28 cellular contexts compared by ENCODE assay signal in genomic region chr2:202290970-202291369, GRCh38. TPM values are rescaled to one million over a fixed set of nuclear protein-coding genes. Genes with fewer than 3 reads are reported as not detected.
DNase-seq lines count a peak whose midpoint lies in the region; ATAC-seq and TF ChIP-seq lines count a peak whose summit lies in the region.
"Had no signal": no experiment of that assay in that cellular context is flagged by ENCODE, and none has a peak within 500 bp of the region (broad histone marks: within the 10 kb centered on the region; RNA-seq: fewer than 3 reads in every experiment).

No MANE protein-coding gene starts in this region.

- H3K27me3 Mint-ChIP-seq in Calu3 (ENCODE audit: unreplicated experiment): no peaks in the 10 kb centered on the region
- no peaks in the 10 kb centered on the region for H3K27me3 Mint-ChIP-seq in activated CD8-positive, alpha-beta T cell treated with anti-CD3 and anti-CD28 coated beads for 36 hours
- H3K27me3 Mint-ChIP-seq in stimulated activated naive CD8-positive, alpha-beta T cell treated with anti-CD3 and anti-CD28 coated beads, Interleukin-15, amount 100 ng/mL, for 72 hours: no peaks in the 10 kb centered on the region
- H3K27me3 Mint-ChIP-seq: progenitor cell of endocrine pancreas had no signal

- H3K27ac ChIP-seq in AG04450 (ENCODE audit: low read depth, low read length): no peak overlapping the region
- H3K27ac ChIP-seq: BLaER1, epithelial cell of prostate, KMS-11, Peyer's patch, right lobe of liver, spleen, thyroid gland had no signal

- intact Hi-C loops in Calu3 (cut with micrococcal nuclease; ENCODE audit: unreplicated experiment): loop anchor here (10.0 kb wide), 1 partner anchor 496 kb away; no protein-coding TSS in a partner anchor
- intact Hi-C loops in activated CD8-positive, alpha-beta T cell treated with anti-CD3 and anti-CD28 coated beads for 36 hours (cut with micrococcal nuclease): no loop called here

- H3K27ac Mint-ChIP-seq in Calu3 (ENCODE audit: unreplicated experiment): peak overlapping the region; percentile 56
- H3K27ac Mint-ChIP-seq in activated CD8-positive, alpha-beta T cell treated with anti-CD3 and anti-CD28 coated beads for 36 hours: peak overlapping the region; percentile 25
- no peak overlapping the region for H3K27ac Mint-ChIP-seq in stimulated activated naive CD8-positive, alpha-beta T cell treated with anti-CD3 and anti-CD28 coated beads, Interleukin-15, amount 100 ng/mL, for 72 hours
- H3K27ac Mint-ChIP-seq: progenitor cell of endocrine pancreas had no signal

- peaks cover 90% of the 10 kb centered on the region for H3K36me3 Mint-ChIP-seq in Calu3 (ENCODE audit: insufficient read depth, unreplicated experiment)
- H3K36me3 Mint-ChIP-seq in activated CD8-positive, alpha-beta T cell treated with anti-CD3 and anti-CD28 coated beads for 36 hours (ENCODE audit: low read depth): peaks cover 60% of the 10 kb centered on the region

- CTCF ChIA-PET in AG04450 (lab: Charles Lee) (interaction anchor here (0.6 kb wide), 1 partner anchor 12 kb away, joined by 3 read pairs; no protein-coding TSS in a partner anchor), Calu3 (lab: Charles Lee) (no interaction called here)
- CTCF ChIA-PET in activated CD8-positive, alpha-beta T cell treated with anti-CD3 and anti-CD28 coated beads for 36 hours (lab: Charles Lee): no interaction called here

- ATAC-seq in activated CD8-positive, alpha-beta T cell treated with anti-CD3 and anti-CD28 coated beads for 36 hours: no peak
- ATAC-seq in stimulated activated naive CD8-positive, alpha-beta T cell treated with anti-CD3 and anti-CD28 coated beads, Interleukin-15, amount 100 ng/mL, for 72 hours: no peak
- ATAC-seq: left lobe of liver, right lobe of liver had no signal

- no peaks in the 10 kb centered on the region for H3K9me3 ChIP-seq in AG04450 (ENCODE audit: control insufficient read depth, insufficient read depth, low read length)
- H3K9me3 ChIP-seq: BLaER1, Peyer's patch, right lobe of liver, spleen, thyroid gland had no signal

- TF ChIP-seq CTCF in AG04450 (IDR thresholded peaks at IDR 0.05; ENCODE audit: low read depth, low read length): no peak
- no peak for TF ChIP-seq CTCF in Calu3 (IDR thresholded peaks at IDR 0.05; ENCODE audit: unreplicated experiment)
- TF ChIP-seq CTCF in activated CD8-positive, alpha-beta T cell treated with anti-CD3 and anti-CD28 coated beads for 36 hours (IDR thresholded peaks at IDR 0.05): no peak

- H3K4me3 Mint-ChIP-seq in Calu3 (ENCODE audit: low read depth, unreplicated experiment): no peak overlapping the region
- no peak overlapping the region for H3K4me3 Mint-ChIP-seq in activated CD8-positive, alpha-beta T cell treated with anti-CD3 and anti-CD28 coated beads for 36 hours
- H3K4me3 Mint-ChIP-seq in stimulated activated naive CD8-positive, alpha-beta T cell treated with anti-CD3 and anti-CD28 coated beads, Interleukin-15, amount 100 ng/mL, for 72 hours: no peak overlapping the region

- no TSS peak for BruUV-seq in Calu3 (replicated peaks; lab: Mats Ljungman, UMichigan)

- no peaks in the 10 kb centered on the region for H3K27me3 ChIP-seq in AG04450 (ENCODE audit: control insufficient read depth, insufficient read depth, low read length)
- H3K27me3 ChIP-seq: BLaER1, Peyer's patch, right lobe of liver, spleen, thyroid gland had no signal

- H3K4me1 Mint-ChIP-seq in Calu3 (ENCODE audit: low read depth, unreplicated experiment): no peaks in the 10 kb centered on the region
- H3K4me1 Mint-ChIP-seq in activated CD8-positive, alpha-beta T cell treated with anti-CD3 and anti-CD28 coated beads for 36 hours (ENCODE audit: low read depth): peaks cover 26% of the 10 kb centered on the region
- peaks cover 33% of the 10 kb centered on the region for H3K4me1 Mint-ChIP-seq in stimulated activated naive CD8-positive, alpha-beta T cell treated with anti-CD3 and anti-CD28 coated beads, Interleukin-15, amount 100 ng/mL, for 72 hours

- DNase-seq in AG04450 (ENCODE audit: low read depth, low spot score) (peak; percentile 16), Calu3 (no peak), fibroblast of peridontal ligament (ENCODE audit: extremely low read depth) (peak; percentile 60), NCI-H69 (lab: John Stamatoyannopoulos, UW) (no peak), NCI-H82 treated with DMSO at 0.1 percent for 48 hours (lab: John Stamatoyannopoulos, UW; ENCODE audit: unreplicated experiment) (no peak)
- no peak for DNase-seq in activated CD8-positive, alpha-beta T cell treated with anti-CD3 and anti-CD28 coated beads for 36 hours
- DNase-seq in stimulated activated naive CD8-positive, alpha-beta T cell treated with anti-CD3 and anti-CD28 coated beads, Interleukin-15, amount 100 ng/mL, for 72 hours: no peak
- DNase-seq: activated T-cell treated with anti-CD3 and anti-CD28 coated beads, Interleukin-2, amount 50 U/mL, for 48 hours; DMS53; effector CD8-positive, alpha-beta T cell; H7; mesenchymal stem cell; MM.1S; NCI-H1417 treated with DMSO at 0.1 percent for 48 hours; NCI-H2029 treated with DMSO at 0.1 percent for 48 hours; NCI-H2227 treated with DMSO at 0.1 percent for 48 hours; NCI-H526 treated with DMSO at 0.1 percent for 48 hours; Peyer's patch; right lobe of liver; SHP77 treated with DMSO at 0.1 percent for 48 hours; spleen; stimulated activated CD4-positive, alpha-beta T cell treated with anti-CD3 and anti-CD28 coated beads, Interleukin-2, amount 100 ng/mL, for 24 hours; thyroid gland had no signal

- no peaks in the 10 kb centered on the region for H3K9me3 Mint-ChIP-seq in Calu3 (ENCODE audit: low read depth, unreplicated experiment)
- H3K9me3 Mint-ChIP-seq in activated CD8-positive, alpha-beta T cell treated with anti-CD3 and anti-CD28 coated beads for 36 hours: no peaks in the 10 kb centered on the region
- H3K9me3 Mint-ChIP-seq in stimulated activated naive CD8-positive, alpha-beta T cell treated with anti-CD3 and anti-CD28 coated beads, Interleukin-15, amount 100 ng/mL, for 72 hours: no peaks in the 10 kb centered on the region

- H3K4me3 ChIP-seq in AG04450 (ENCODE audit: low read depth, low read length): no peak overlapping the region
- H3K4me3 ChIP-seq: BLaER1, Peyer's patch, right lobe of liver, spleen, thyroid gland had no signal

- POLR2A ChIA-PET in AG04450 (lab: Yijun Ruan, JAX): no interaction called here
- POLR2A ChIA-PET in activated CD8-positive, alpha-beta T cell treated with anti-CD3 and anti-CD28 coated beads for 36 hours (lab: Charles Lee): interaction anchor here (0.6 to 2.9 kb wide), 2 partner anchors 12 to 40 kb away, joined by 5 to 18 read pairs; no protein-coding TSS in a partner anchor

RNA-seq across cellular contexts. Expression of gene NOP58, which starts 25.4 kb away (rescaled TPM):
- 41.9 and 63.4 TPM in 2 replicates for polyA plus RNA-seq in AG04450 (2011; rRNA removed)
- 22.3 and 28.9 TPM in 2 replicates for polyA minus RNA-seq in AG04450 (2011; rRNA and poly(A)+ RNA removed)
- 159 and 161 TPM in 2 replicates for total RNA-seq in Calu3 (2022)
- 100 to 1,000 TPM; 161 to 170 TPM for total RNA-seq in activated CD8-positive, alpha-beta T cell treated with anti-CD3 and anti-CD28 coated beads for 36 hours

RNA-seq across cellular contexts. Expression of gene SUMO1, which starts 52.6 kb away (rescaled TPM):
- 138 and 192 TPM in 2 replicates for polyA plus RNA-seq in AG04450 (2011; rRNA removed)
- polyA minus RNA-seq in AG04450 (2011; rRNA and poly(A)+ RNA removed): 48.5 and 82.6 TPM in 2 replicates
- total RNA-seq in Calu3 (2022): 140 and 164 TPM in 2 replicates
- total RNA-seq in activated CD8-positive, alpha-beta T cell treated with anti-CD3 and anti-CD28 coated beads for 36 hours: 100 to 1,000 TPM; 114 to 115 TPM

Comparison
In these comparisons a context has a peak if more than half of its experiments do, and no peak if none do; other contexts are left out.
1. DNase-seq: peak in AG04450 (single experiment) and fibroblast of peridontal ligament (single experiment); none in Calu3 (single experiment), activated CD8-positive, alpha-beta T cell treated with anti-CD3 and anti-CD28 coated beads for 36 hours (single experiment), NCI-H69 (single experiment), stimulated activated naive CD8-positive, alpha-beta T cell treated with anti-CD3 and anti-CD28 coated beads, Interleukin-15, amount 100 ng/mL, for 72 hours (0 of 2) and NCI-H82 treated with DMSO at 0.1 percent for 48 hours (single experiment).
2. H3K27ac Mint-ChIP-seq: peak in Calu3 (single experiment) and activated CD8-positive, alpha-beta T cell treated with anti-CD3 and anti-CD28 coated beads for 36 hours (single experiment); none in stimulated activated naive CD8-positive, alpha-beta T cell treated with anti-CD3 and anti-CD28 coated beads, Interleukin-15, amount 100 ng/mL, for 72 hours (0 of 2).